ENCODE assay signal across 10 cellular contexts in the genomic region with DNA sequence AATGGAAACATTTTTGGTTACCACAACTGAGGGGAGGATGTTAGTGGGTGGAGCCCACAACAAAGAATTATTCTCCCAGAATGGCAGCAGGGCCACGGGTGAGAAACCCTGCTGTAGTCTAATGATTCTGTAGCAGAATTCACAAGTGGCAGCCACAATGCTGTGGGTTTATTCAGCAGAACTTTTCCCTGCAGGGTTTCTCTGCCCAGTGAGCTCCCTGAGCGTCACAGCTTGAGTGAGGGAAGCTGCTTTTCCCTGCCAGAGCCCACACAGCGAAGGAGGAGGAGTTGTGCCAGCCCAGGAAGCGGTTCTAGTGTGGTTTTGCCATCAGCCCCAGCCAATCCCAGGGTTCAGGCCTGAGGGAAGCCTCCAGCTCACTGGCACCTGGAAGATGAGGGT. TPM values are rescaled to one million over a fixed set of nuclear protein-coding genes. Genes with fewer than 3 reads are reported as not detected.
DNase-seq lines count a peak whose midpoint lies in the region; ATAC-seq lines count a peak whose summit lies in the region.
"Had no signal": no experiment of that assay in that cellular context is flagged by ENCODE, and none has a peak within 500 bp of the region (broad histone marks: within the 10 kb centered on the region; RNA-seq: fewer than 3 reads in every experiment).

No MANE protein-coding gene starts in this region.

- H3K27ac Mint-ChIP-seq in CD8-positive, alpha-beta memory T cell, result peak overlapping the region in 4 of 8 donors; percentile 15 to 63 (median 37)

- peaks cover 35% of the 10 kb centered on the region for H3K4me1 ChIP-seq in CD8-positive, alpha-beta memory T cell (ENCODE audit: insufficient read depth, low read length)

- peaks cover 0 to 3% (median 0%) of the 10 kb centered on the region in 3 donors for H3K36me3 Mint-ChIP-seq in CD8-positive, alpha-beta memory T cell

- peaks cover 30 to 38% of the 10 kb centered on the region in 2 donors for H3K27me3 Mint-ChIP-seq in CD8-positive, alpha-beta memory T cell

- POLR2A ChIA-PET in CD8-positive, alpha-beta memory T cell (lab: Charles Lee), result no interaction called here

- H3K9me3 Mint-ChIP-seq in CD8-positive, alpha-beta memory T cell, result no peaks in the 10 kb centered on the region

- ATAC-seq in GM21447 (IDR thresholded peaks at IDR 0.05; ENCODE audit: unreplicated experiment) (peak; percentile 54), HG02763 (IDR thresholded peaks at IDR 0.05; ENCODE audit: unreplicated experiment) (no peak)

- peak in 3 of 5 donors; percentile 43 to 55 (median 48) for DNase-seq in CD8-positive, alpha-beta memory T cell
- DNase-seq in SW480 (ENCODE audit: low spot score) (peak; percentile 85), globus pallidus (ENCODE audit: low spot score) (peak; percentile 15), NCI-H2196 (lab: John Stamatoyannopoulos, UW; ENCODE audit: unreplicated experiment) (no peak), NCI-H748 (lab: John Stamatoyannopoulos, UW; ENCODE audit: unreplicated experiment) (no peak), CD1c-positive myeloid dendritic cell (ENCODE audit: extremely low spot score) (no peak)

- H3K4me3 Mint-ChIP-seq in CD8-positive, alpha-beta memory T cell, result peak overlapping the region in 6 of 7 donors; percentile 21 to 84 (median 36)

- no peaks in the 10 kb centered on the region for H3K9me3 ChIP-seq in CD8-positive, alpha-beta memory T cell (ENCODE audit: low read length)

- H3K27me3 ChIP-seq in CD8-positive, alpha-beta memory T cell (ENCODE audit: insufficient read depth, low read length, poor library complexity, severe bottlenecking), result peaks cover 9% of the 10 kb centered on the region

- H3K4me3 ChIP-seq in CD8-positive, alpha-beta memory T cell (ENCODE audit: low read length), result no peak overlapping the region
- H3K4me3 ChIP-seq: cardiac muscle cell had no signal

- H3K27ac ChIP-seq in CD8-positive, alpha-beta memory T cell (ENCODE audit: low read depth, low read length), result no peak overlapping the region
- H3K27ac ChIP-seq: cardiac muscle cell had no signal

- peaks cover 30 to 37% (median 32%) of the 10 kb centered on the region in 3 donors for H3K4me1 Mint-ChIP-seq in CD8-positive, alpha-beta memory T cell

- H3K36me3 ChIP-seq in CD8-positive, alpha-beta memory T cell (ENCODE audit: insufficient read depth, low read length), result no peaks in the 10 kb centered on the region
- H3K36me3 ChIP-seq: cardiac muscle cell had no signal

- CTCF ChIA-PET in CD8-positive, alpha-beta memory T cell (lab: Charles Lee), result interaction anchor here (1.2 to 2.1 kb wide), 3 partner anchors 12 to 104 kb away, joined by 4 to 12 read pairs (median 6); no protein-coding TSS in a partner anchor

RNA-seq across cellular contexts. Expression of a gene that starts 4.4 kb away (rescaled TPM):
- 1 to 10 TPM; 4.9 to 6.1 TPM for total RNA-seq in CD8-positive, alpha-beta memory T cell
- not detected for polyA plus RNA-seq in CD8-positive, alpha-beta memory T cell
- total RNA-seq: cardiac muscle cell, lung microvascular endothelial cell had no signal
- polyA plus RNA-seq: cardiac muscle cell had no signal

Comparison
In these comparisons a context has a peak if more than half of its experiments do, and no peak if none do; other contexts are left out.
1. DNase-seq: peak in CD8-positive, alpha-beta memory T cell (3 of 5), SW480 (single experiment) and globus pallidus (single experiment); none in NCI-H2196 (single experiment), NCI-H748 (single experiment) and CD1c-positive myeloid dendritic cell (single experiment).